ENCODE assay signal across 10 cellular contexts in the genomic region with DNA sequence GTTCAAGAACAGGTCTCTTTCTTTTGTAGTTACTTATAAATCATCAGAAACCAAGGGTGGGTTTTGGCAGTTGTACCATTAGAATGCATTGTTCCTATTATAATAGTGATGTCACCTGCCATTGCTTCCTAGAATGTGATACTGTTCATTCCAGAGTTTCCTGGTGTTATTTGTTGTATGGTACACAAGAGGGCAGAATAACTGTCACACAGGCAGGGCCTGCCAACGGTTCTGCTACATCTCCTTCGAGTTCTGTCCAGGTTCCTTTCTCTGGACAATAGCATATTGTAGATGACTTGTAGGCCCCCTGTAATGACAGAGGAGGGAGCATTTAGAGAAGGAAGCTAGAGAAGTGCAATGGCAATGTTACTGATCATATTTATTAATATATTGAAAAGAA.
DNase-seq lines count a peak whose midpoint lies in the region; ATAC-seq and TF ChIP-seq lines count a peak whose summit lies in the region.
"Had no signal": no experiment of that assay in that cellular context is flagged by ENCODE, and none has a peak within 500 bp of the region (broad histone marks: within the 10 kb centered on the region; RNA-seq: fewer than 3 reads in every experiment).

No MANE protein-coding gene starts in this region.

- H3K9me3 Mint-ChIP-seq in Calu3 (ENCODE audit: low read depth, unreplicated experiment) (no peaks in the 10 kb centered on the region), memory B cell (no peaks in the 10 kb centered on the region), CD14-positive monocyte (peaks cover 0 to 2% (median 0%) of the 10 kb centered on the region in 7 donors)
- H3K9me3 Mint-ChIP-seq: T-helper 2 cell treated with Interferon-gamma antibody and Interleukin-4, amounts not matched to agents 5 μg/mL and 100 μg/mL, for 36 hours had no signal

- no peaks in the 10 kb centered on the region for H3K36me3 ChIP-seq in adipocyte (ENCODE audit: control insufficient read depth, insufficient read depth, low read length, severe bottlenecking)

- ATAC-seq in memory B cell (ENCODE audit: low read depth) (no peak), HG02759 (IDR thresholded peaks at IDR 0.05; ENCODE audit: unreplicated experiment) (no peak)

- CTCF ChIA-PET in Calu3 (lab: Charles Lee): interaction anchor here (1.1 kb wide), 1 partner anchor 11 kb away, joined by 3 read pairs; no protein-coding TSS in a partner anchor

- H3K27ac Mint-ChIP-seq in Calu3 (ENCODE audit: unreplicated experiment) (no peak overlapping the region), memory B cell (peak overlapping the region; percentile 53), CD14-positive monocyte (no peak overlapping the region)
- H3K27ac Mint-ChIP-seq: T-helper 2 cell treated with Interferon-gamma antibody and Interleukin-4, amounts not matched to agents 5 μg/mL and 100 μg/mL, for 36 hours had no signal

- no peak overlapping the region for H3K4me3 ChIP-seq in adipocyte (ENCODE audit: low read length)

- H3K4me3 Mint-ChIP-seq in Calu3 (ENCODE audit: low read depth, unreplicated experiment): no peak overlapping the region
- no peak overlapping the region for H3K4me3 Mint-ChIP-seq in memory B cell
- H3K4me3 Mint-ChIP-seq in CD14-positive monocyte: no peak overlapping the region
- H3K4me3 Mint-ChIP-seq: T-helper 2 cell treated with Interferon-gamma antibody and Interleukin-4, amounts not matched to agents 5 μg/mL and 100 μg/mL, for 36 hours had no signal

- DNase-seq in Calu3: peak; percentile 15
- DNase-seq in KBM-7: peak; percentile 0
- peak; percentile 1 for DNase-seq in adipocyte (ENCODE audit: low read depth)
- DNase-seq in memory B cell (ENCODE audit: low spot score in 2 of 2): no peak
- DNase-seq in CD14-positive monocyte (ENCODE audit: low spot score): no peak
- no peak for DNase-seq in activated effector memory CD4-positive, alpha-beta T cell treated with Interleukin-2 at 50 U/mL for 16 hours
- no peak for DNase-seq in mesenteric fat pad (ENCODE audit: low spot score)
- DNase-seq: NCI-H446 had no signal

- H3K9me3 ChIP-seq in adipocyte (ENCODE audit: control insufficient read depth, low read length): no peaks in the 10 kb centered on the region

- H3K27me3 Mint-ChIP-seq in Calu3 (ENCODE audit: unreplicated experiment) (peaks cover 13% of the 10 kb centered on the region), memory B cell (no peaks in the 10 kb centered on the region), CD14-positive monocyte (ENCODE audit: low read depth in 3 of 3) (peaks cover 0 to 3% (median 1%) of the 10 kb centered on the region in 3 donors)

- in situ Hi-C loops in KBM-7 (cut with MboI; ENCODE audit: low pct_unique_long_range_greater_than_20kb, low sequenced_read_pairs): no loop called here

- no peaks in the 10 kb centered on the region for H3K4me1 ChIP-seq in adipocyte (ENCODE audit: control insufficient read depth, insufficient read depth, low read length)

- peak; percentile 43 for TF ChIP-seq CTCF in Calu3 (IDR thresholded peaks at IDR 0.05; ENCODE audit: unreplicated experiment)
- no peak for TF ChIP-seq CTCF in CD14-positive monocyte (IDR thresholded peaks at IDR 0.05)

- H3K36me3 Mint-ChIP-seq in Calu3 (ENCODE audit: insufficient read depth, unreplicated experiment): no peaks in the 10 kb centered on the region
- H3K36me3 Mint-ChIP-seq in memory B cell: peaks cover 27% of the 10 kb centered on the region
- H3K36me3 Mint-ChIP-seq in CD14-positive monocyte: no peaks in the 10 kb centered on the region

- no peak overlapping the region for H3K9ac ChIP-seq in adipocyte (ENCODE audit: low read length)

- BruUV-seq in Calu3 (replicated peaks; lab: Mats Ljungman, UMichigan): no TSS peak

- intact Hi-C loops in Calu3 (cut with micrococcal nuclease; ENCODE audit: unreplicated experiment): no loop called here
- intact Hi-C loops in CD14-positive monocyte (cut with micrococcal nuclease): no loop called here

- H3K27me3 ChIP-seq in adipocyte (replicated peaks; ENCODE audit: control insufficient read depth, insufficient read depth, low read length): peaks cover 13% of the 10 kb centered on the region

- H3K4me1 Mint-ChIP-seq in Calu3 (ENCODE audit: low read depth, unreplicated experiment): no peaks in the 10 kb centered on the region
- H3K4me1 Mint-ChIP-seq in memory B cell: no peaks in the 10 kb centered on the region
- H3K4me1 Mint-ChIP-seq in CD14-positive monocyte: no peaks in the 10 kb centered on the region

Comparison
In these comparisons a context has a peak if more than half of its experiments do, and no peak if none do; other contexts are left out.
1. DNase-seq: peak in Calu3 (single experiment), KBM-7 (single experiment) and adipocyte (single experiment); none in memory B cell (0 of 2), CD14-positive monocyte (single experiment), activated effector memory CD4-positive, alpha-beta T cell treated with Interleukin-2 at 50 U/mL for 16 hours (single experiment) and mesenteric fat pad (single experiment).